ENCODE assay signal across 11 cellular contexts in genomic region chr12:63944586-63945228, GRCh38.
DNase-seq lines count a peak whose midpoint lies in the region; ATAC-seq and TF ChIP-seq lines count a peak whose summit lies in the region.
"Had no signal": no experiment of that assay in that cellular context is flagged by ENCODE, and none has a peak within 500 bp of the region (broad histone marks: within the 10 kb centered on the region; RNA-seq: fewer than 3 reads in every experiment).

No MANE protein-coding gene starts in this region.

- intact Hi-C loops in A673 (cut with micrococcal nuclease; ENCODE audit: unreplicated experiment): no loop called here
- intact Hi-C loops in psoas muscle (cut with DNase I): no loop called here

- H3K4ac ChIP-seq in mesenchymal stem cell (ENCODE audit: low read depth in 1 of 2, low read length in 2 of 2): peak overlapping the region in 1 of 2 experiments; percentile 11

- H2BK15ac ChIP-seq in mesenchymal stem cell (ENCODE audit: low read depth, poor library complexity, severe bottlenecking): no peak overlapping the region

- peak overlapping the region; percentile 17 to 71 for H2BK12ac ChIP-seq in mesenchymal stem cell (ENCODE audit: low read length in 2 of 2)

- TF ChIP-seq CTCF in A673 (conservative IDR thresholded peaks at IDR 0.05; ENCODE audit: low read depth, low read length): no peak
- TF ChIP-seq CTCF in psoas muscle (IDR thresholded peaks at IDR 0.05): no peak
- TF ChIP-seq CTCF in GM20000 (IDR thresholded peaks at IDR 0.05; ENCODE audit: extremely low read depth, missing control alignments): no peak

- no peak overlapping the region for H3K9ac ChIP-seq in mesenchymal stem cell (ENCODE audit: low read length)

- H3K4me3 ChIP-seq in A673 (ENCODE audit: low read depth, low read length, poor library complexity, severe bottlenecking) (no peak overlapping the region), mesenchymal stem cell (ENCODE audit: insufficient read depth in 1 of 2, low read depth in 1 of 2, low read length in 2 of 2) (no peak overlapping the region), psoas muscle (no peak overlapping the region)
- H3K4me3 ChIP-seq: Peyer's patch had no signal

- H2BK5ac ChIP-seq in mesenchymal stem cell (ENCODE audit: low read depth, low read length, poor library complexity, severe bottlenecking): no peak overlapping the region

- POLR2A ChIA-PET in A673 (lab: Charles Lee; ENCODE audit: low non-redundant PET): interaction anchor here (0.7 kb wide), 2 partner anchors 31 to 798 kb away, joined by 3 to 4 read pairs; no protein-coding TSS in a partner anchor

- no peak overlapping the region for H2AFZ ChIP-seq in mesenchymal stem cell (ENCODE audit: low read depth, low read length)

- peak overlapping the region; percentile 37 for H3K18ac ChIP-seq in mesenchymal stem cell (ENCODE audit: low read depth in 1 of 2, low read length in 2 of 2)

- peak overlapping the region; percentile 68 for H2BK120ac ChIP-seq in mesenchymal stem cell (ENCODE audit: low read depth, low read length)

- no TSS peak for BruUV-seq in A673 (replicated peaks; lab: Mats Ljungman, UMichigan)

- H4K91ac ChIP-seq in mesenchymal stem cell (ENCODE audit: low read length): peak overlapping the region; percentile 87

- peaks cover 71% of the 10 kb centered on the region for H3K4me1 ChIP-seq in A673 (ENCODE audit: insufficient read depth, low read length, poor library complexity, severe bottlenecking)
- H3K4me1 ChIP-seq in mesenchymal stem cell (ENCODE audit: control insufficient read depth, insufficient read depth, low read depth, low read length): peaks cover 5% of the 10 kb centered on the region
- H3K4me1 ChIP-seq in psoas muscle: no peaks in the 10 kb centered on the region
- H3K4me1 ChIP-seq: Peyer's patch had no signal

- in situ Hi-C loops in KBM-7 (cut with MboI; ENCODE audit: low pct_unique_long_range_greater_than_20kb, low sequenced_read_pairs): no loop called here

- peak overlapping the region; percentile 41 for H2AK5ac ChIP-seq in mesenchymal stem cell (ENCODE audit: low read length, severe bottlenecking)

- peak overlapping the region; percentile 85 for H4K8ac ChIP-seq in mesenchymal stem cell (ENCODE audit: low read length)

- ATAC-seq in psoas muscle (no peak), GM21723 (IDR thresholded peaks at IDR 0.05; ENCODE audit: unreplicated experiment) (no peak)

- DNase-seq in A673 (ENCODE audit: low spot score): peak; percentile 96
- DNase-seq in KBM-7: peak; percentile 78
- DNase-seq in dermis microvascular lymphatic vessel endothelial cell (ENCODE audit: low read depth in 2 of 2): peak; percentile 29 to 32
- no peak for DNase-seq in mesenchymal stem cell
- no peak for DNase-seq in activated CD4-positive, CD25-positive, alpha-beta regulatory T cell (lab: John Stamatoyannopoulos, UW)
- DNase-seq in psoas muscle: no peak
- DNase-seq in GM20000 (ENCODE audit: low spot score): no peak
- DNase-seq: activated CD4-positive, alpha-beta T cell treated with anti-CD3 and anti-CD28 coated beads for 48 hours; activated T-cell treated with anti-CD3 and anti-CD28 coated beads, Interleukin-2, amount 50 U/mL, for 48 hours; Peyer's patch had no signal

- H3K36me3 ChIP-seq in A673 (ENCODE audit: insufficient read depth, low read length, poor library complexity, severe bottlenecking): no peaks in the 10 kb centered on the region
- H3K36me3 ChIP-seq in mesenchymal stem cell (ENCODE audit: control insufficient read depth in 1 of 2, insufficient read depth in 2 of 2, low read depth in 1 of 2, low read length in 2 of 2): peaks cover 6 to 59% of the 10 kb centered on the region in 2 experiments
- no peaks in the 10 kb centered on the region for H3K36me3 ChIP-seq in psoas muscle (ENCODE audit: insufficient read depth in 1 of 2, low read depth in 1 of 2)
- H3K36me3 ChIP-seq: Peyer's patch had no signal

- H3K27me3 ChIP-seq in A673 (replicated peaks; ENCODE audit: insufficient read depth, low read depth, low read length, poor library complexity): no peaks in the 10 kb centered on the region
- no peaks in the 10 kb centered on the region for H3K27me3 ChIP-seq in mesenchymal stem cell (ENCODE audit: control insufficient read depth in 1 of 2, insufficient read depth in 1 of 2, low read length in 2 of 2)
- no peaks in the 10 kb centered on the region for H3K27me3 ChIP-seq in psoas muscle (ENCODE audit: insufficient read depth in 3 of 3, low read length in 2 of 3)
- H3K27me3 ChIP-seq: Peyer's patch had no signal

- WGBS in mesenchymal stem cell: 79% methylated on average over 5 of the region's 5 CpGs
- 64 to 72% (median 68%) methylated on average over 5 of the region's 5 CpGs for WGBS in psoas muscle, 3 donors

- H3K27ac ChIP-seq in A673 (ENCODE audit: low read depth, low read length, poor library complexity, severe bottlenecking): peak overlapping the region; percentile 79
- H3K27ac ChIP-seq in mesenchymal stem cell (ENCODE audit: low read length, poor library complexity, severe bottlenecking): no peak overlapping the region
- H3K27ac ChIP-seq in psoas muscle: no peak overlapping the region

- H3K23ac ChIP-seq in mesenchymal stem cell (ENCODE audit: low read length in 2 of 2): no peak overlapping the region

- CTCF ChIA-PET in A673 (lab: Charles Lee): no interaction called here

- H3K4me2 ChIP-seq in mesenchymal stem cell (ENCODE audit: low read length, poor library complexity, severe bottlenecking): no peak overlapping the region

- H3K9me3 ChIP-seq in A673 (ENCODE audit: low read depth, low read length, poor library complexity, severe bottlenecking) (no peaks in the 10 kb centered on the region), mesenchymal stem cell (ENCODE audit: control insufficient read depth, low read length) (no peaks in the 10 kb centered on the region), psoas muscle (no peaks in the 10 kb centered on the region)
- H3K9me3 ChIP-seq: Peyer's patch had no signal

- H3K14ac ChIP-seq in mesenchymal stem cell (ENCODE audit: low read length in 2 of 2): peak overlapping the region in 1 of 2 experiments; percentile 53

- H3K79me1 ChIP-seq in mesenchymal stem cell (replicated peaks; ENCODE audit: low read length, poor library complexity, severe bottlenecking): peaks cover 30% of the 10 kb centered on the region

Comparison
In these comparisons a context has a peak if more than half of its experiments do, and no peak if none do; other contexts are left out.
1. DNase-seq: peak in A673 (single experiment), KBM-7 (single experiment) and dermis microvascular lymphatic vessel endothelial cell (2 of 2); none in mesenchymal stem cell (single experiment), activated CD4-positive, CD25-positive, alpha-beta regulatory T cell (0 of 4), psoas muscle (0 of 2) and GM20000 (single experiment).